Comparison of ENCODE assay signal across 7 cellular contexts in the genomic region with DNA sequence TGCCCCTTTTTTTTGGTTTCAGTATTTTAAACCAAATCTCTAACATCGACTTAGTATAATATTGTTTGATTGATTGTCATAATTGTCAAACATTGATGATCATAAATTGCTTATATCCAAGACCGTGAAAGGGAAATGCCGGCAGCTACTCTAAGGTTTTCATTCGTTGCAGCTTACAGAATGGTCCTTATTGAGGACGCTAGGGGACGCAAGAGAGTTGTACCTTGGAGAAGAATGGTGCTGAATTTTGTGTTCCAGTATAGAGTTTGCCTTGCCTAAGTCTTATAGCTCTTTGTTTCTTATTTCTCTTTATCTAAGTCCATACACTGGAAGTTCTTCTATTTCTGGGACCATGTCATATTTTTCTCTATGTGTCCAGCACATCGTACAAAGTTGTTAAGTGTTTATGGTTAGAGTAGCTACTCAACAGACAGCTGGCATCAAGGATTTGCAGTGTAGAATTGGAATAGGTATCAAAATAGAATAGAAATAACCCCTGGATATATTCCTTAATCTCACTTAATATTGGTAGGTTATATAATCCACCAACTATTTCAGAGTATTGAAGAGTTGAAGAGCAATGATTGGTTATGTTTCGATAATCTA.
DNase-seq lines count a peak whose midpoint lies in the region; TF ChIP-seq lines count a peak whose summit lies in the region.
"Not testable (repeated sequence)": the region's sequence is repeated elsewhere in the genome, so short reads cannot be mapped to it uniquely, and the experiment has no call there.

No MANE protein-coding gene starts in this region.

- peak; percentile 69 for TF ChIP-seq CTCF in choroid plexus epithelial cell (conservative IDR thresholded peaks at IDR 0.05; ENCODE audit: low read depth, low read length)

- peak; percentile 79 for DNase-seq in ELR (ENCODE audit: low read depth)
- peak; percentile 72 for DNase-seq in M059J (ENCODE audit: low read depth)
- peak; percentile 31 to 68 for DNase-seq in NCI-H524 (lab: John Stamatoyannopoulos, UW)
- peak; percentile 10 to 69 for DNase-seq in SW 1271 (lab: John Stamatoyannopoulos, UW)
- peak; percentile 83 for DNase-seq in choroid plexus epithelial cell (ENCODE audit: low read depth)
- peak; percentile 10 to 55 for DNase-seq in hippocampal formation (lab: John Stamatoyannopoulos, UW)
- DNase-seq in non-pigmented ciliary epithelial cell (ENCODE audit: low read depth) = peak; percentile 26

- not testable (repeated sequence) for H3K4me3 ChIP-seq in choroid plexus epithelial cell (ENCODE audit: low read depth, low read length)

Comparison
In these comparisons a context has a peak if more than half of its experiments do, and no peak if none do; other contexts are left out.
1. DNase-seq: peak in every context shown above with its lines; median percentile 83 in choroid plexus epithelial cell; 79 in ELR; 72 in M059J; 50 in NCI-H524; 40 in SW 1271; 32 in hippocampal formation; 26 in non-pigmented ciliary epithelial cell.